Comparison of ENCODE assay signal across 1 cellular context in the genomic region with DNA sequence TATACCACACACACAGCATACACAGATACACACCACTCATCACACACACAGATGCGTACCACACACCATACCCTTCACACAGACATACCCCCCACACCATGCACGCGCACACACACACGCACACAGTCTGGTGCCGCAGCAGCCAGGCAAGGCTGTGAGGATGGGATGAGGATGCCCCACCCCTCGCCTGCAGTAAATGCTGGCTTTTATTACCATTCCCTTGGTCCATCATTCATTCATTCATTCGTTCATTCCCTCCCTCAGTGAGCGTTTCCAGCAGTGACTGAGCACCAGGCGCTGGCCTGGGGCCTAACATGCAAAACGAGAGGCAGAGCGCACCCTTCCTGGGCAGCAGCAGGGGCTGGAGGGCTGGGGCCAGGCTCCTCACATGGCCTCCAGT.
A peak's percentile ranks its signal among the peaks of the same experiment; 100 is the strongest.
TF ChIP-seq lines count a peak whose summit lies in the region.

No MANE protein-coding gene starts in this region.

TF ChIP-seq in GM12878, 131 proteins besides CTCF, POLR2A, EP300 and RAD21:
- TF ChIP-seq ZNF24 (IDR thresholded peaks at IDR 0.05) (peak; percentile 54; the same call in 1 of the 2 replicates), TARDBP (IDR thresholded peaks at IDR 0.05; ENCODE audit: borderline replicate concordance) (no peak)
